ENCODE assay signal across 8 cellular contexts in genomic region chr12:88579572-88579940, GRCh38. TPM values are rescaled to one million over a fixed set of nuclear protein-coding genes. Genes with fewer than 3 reads are reported as not detected.
DNase-seq lines count a peak whose midpoint lies in the region; TF ChIP-seq lines count a peak whose summit lies in the region.

No MANE protein-coding gene starts in this region.

- no peaks in the 10 kb centered on the region for H3K79me2 ChIP-seq in MM.1S (ENCODE audit: low read length)

- H3F3A ChIP-seq in MM.1S (ENCODE audit: insufficient read depth, low read length): no peaks in the 10 kb centered on the region

- WGBS in thymus: 2% methylated on average over 27 of the region's 27 CpGs

- no peaks in the 10 kb centered on the region for H3K9me3 Mint-ChIP-seq in Calu3 (ENCODE audit: low read depth, unreplicated experiment)
- no peaks in the 10 kb centered on the region for H3K9me3 Mint-ChIP-seq in CD8-positive, alpha-beta memory T cell

- POLR2A ChIA-PET in CD8-positive, alpha-beta memory T cell (lab: Charles Lee): no interaction called here

- in situ Hi-C loops in T47D (cut with HindIII; ENCODE audit: low pct_unique_long_range_greater_than_20kb, low sequenced_read_pairs): no loop called here

- H3K27me3 ChIP-seq in MM.1S (replicated peaks; ENCODE audit: insufficient read depth, low read length) (no peaks in the 10 kb centered on the region), kidney epithelial cell (ENCODE audit: control insufficient read depth, insufficient read depth, low read length) (no peaks in the 10 kb centered on the region), thymus (ENCODE audit: control insufficient read depth, insufficient read depth) (peaks cover 22% of the 10 kb centered on the region)
- no peaks in the 10 kb centered on the region for H3K27me3 ChIP-seq in CD8-positive, alpha-beta memory T cell (ENCODE audit: insufficient read depth, low read length, poor library complexity, severe bottlenecking)

- H3K36me3 Mint-ChIP-seq in Calu3 (ENCODE audit: insufficient read depth, unreplicated experiment): peaks cover 28% of the 10 kb centered on the region
- no peaks in the 10 kb centered on the region for H3K36me3 Mint-ChIP-seq in CD8-positive, alpha-beta memory T cell

- intact Hi-C loops in Calu3 (cut with micrococcal nuclease; ENCODE audit: unreplicated experiment): loop anchor here (1.0 to 5.0 kb wide), 6 partner anchors 30 to 427 kb away; no protein-coding TSS in a partner anchor

- no peaks in the 10 kb centered on the region for H3K36me3 ChIP-seq in MM.1S (replicated peaks; ENCODE audit: insufficient read depth, low read length)
- no peaks in the 10 kb centered on the region for H3K36me3 ChIP-seq in kidney epithelial cell (ENCODE audit: control insufficient read depth, insufficient read depth, low read length)
- H3K36me3 ChIP-seq in thymus (ENCODE audit: control insufficient read depth, insufficient read depth): no peaks in the 10 kb centered on the region
- H3K36me3 ChIP-seq in CD8-positive, alpha-beta memory T cell (ENCODE audit: insufficient read depth, low read length): no peaks in the 10 kb centered on the region

- no peak for TF ChIP-seq CTCF in Calu3 (IDR thresholded peaks at IDR 0.05; ENCODE audit: unreplicated experiment)
- no peak for TF ChIP-seq CTCF in MM.1S (IDR thresholded peaks at IDR 0.05; ENCODE audit: low read length)
- TF ChIP-seq CTCF in kidney epithelial cell (IDR thresholded peaks at IDR 0.05; ENCODE audit: insufficient read depth, low read length, poor library complexity, severe bottlenecking): no peak

- peak overlapping the region; percentile 91 for H3K4me3 Mint-ChIP-seq in Calu3 (ENCODE audit: low read depth, unreplicated experiment)
- H3K4me3 Mint-ChIP-seq in CD8-positive, alpha-beta memory T cell: peak overlapping the region in 2 of 7 donors; percentile 33 to 41

- peaks cover 34% of the 10 kb centered on the region for H3K4me1 Mint-ChIP-seq in Calu3 (ENCODE audit: low read depth, unreplicated experiment)
- H3K4me1 Mint-ChIP-seq in CD8-positive, alpha-beta memory T cell: peaks cover 0 to 13% (median 10%) of the 10 kb centered on the region in 3 donors

- no peaks in the 10 kb centered on the region for H4K20me1 ChIP-seq in MM.1S (ENCODE audit: insufficient read depth, low read length)

- DNase-seq in Calu3 (peak; percentile 52), MM.1S (no peak), T47D (ENCODE audit: low read depth in 1 of 2, low spot score in 1 of 2) (peak; percentile 56 to 61), kidney epithelial cell (ENCODE audit: low read depth) (no peak), T1000 (lab: John Stamatoyannopoulos, UW) (no peak), KG1 (lab: John Stamatoyannopoulos, UW) (no peak)
- no peak for DNase-seq in CD8-positive, alpha-beta memory T cell

- H3K9me3 ChIP-seq in MM.1S (replicated peaks; ENCODE audit: insufficient read depth, low read length) (no peaks in the 10 kb centered on the region), thymus (ENCODE audit: control insufficient read depth) (no peaks in the 10 kb centered on the region)
- H3K9me3 ChIP-seq in CD8-positive, alpha-beta memory T cell (ENCODE audit: low read length): no peaks in the 10 kb centered on the region

- H3K27ac ChIP-seq in MM.1S (ENCODE audit: low read length): no peak overlapping the region
- H3K27ac ChIP-seq in thymus (ENCODE audit: low read depth): no peak overlapping the region
- no peak overlapping the region for H3K27ac ChIP-seq in CD8-positive, alpha-beta memory T cell (ENCODE audit: low read depth, low read length)

- peak overlapping the region; percentile 95 for H3K4me2 ChIP-seq in MM.1S (ENCODE audit: low read depth, low read length)

- H2AFZ ChIP-seq in MM.1S (ENCODE audit: low read length): peak overlapping the region; percentile 63

- H3K4me1 ChIP-seq in MM.1S (ENCODE audit: low read length) (no peaks in the 10 kb centered on the region), thymus (ENCODE audit: control insufficient read depth, insufficient read depth, low read length) (no peaks in the 10 kb centered on the region)
- H3K4me1 ChIP-seq in CD8-positive, alpha-beta memory T cell (ENCODE audit: insufficient read depth, low read length): no peaks in the 10 kb centered on the region

- no TSS peak for BruUV-seq in Calu3 (replicated peaks; lab: Mats Ljungman, UMichigan)

- H3K9me2 ChIP-seq in MM.1S (replicated peaks; ENCODE audit: insufficient read depth, low read length): no peaks in the 10 kb centered on the region

- no peaks in the 10 kb centered on the region for H3K27me3 Mint-ChIP-seq in Calu3 (ENCODE audit: unreplicated experiment)
- H3K27me3 Mint-ChIP-seq in CD8-positive, alpha-beta memory T cell: peaks cover 20 to 35% of the 10 kb centered on the region in 2 donors

- peak overlapping the region; percentile 30 for H3K27ac Mint-ChIP-seq in Calu3 (ENCODE audit: unreplicated experiment)
- H3K27ac Mint-ChIP-seq in CD8-positive, alpha-beta memory T cell: no peak overlapping the region

- H3K9ac ChIP-seq in MM.1S (ENCODE audit: low read length): peak overlapping the region; percentile 15; the same call in 1 of the 2 replicates

- H3K4me3 ChIP-seq in MM.1S (ENCODE audit: low read length) (peak overlapping the region; percentile 64), kidney epithelial cell (ENCODE audit: low read depth, low read length) (peak overlapping the region; percentile 67), thymus (ENCODE audit: low read length) (peak overlapping the region; percentile 41)
- H3K4me3 ChIP-seq in CD8-positive, alpha-beta memory T cell (ENCODE audit: low read length): no peak overlapping the region

- CTCF ChIA-PET in Calu3 (lab: Charles Lee): interaction anchor here (0.5 to 2.1 kb wide), 8 partner anchors 12 to 438 kb away, joined by 3 to 10 read pairs (median 4); partner anchors contain the start of genes CEP290 and TMTC3
- CTCF ChIA-PET in CD8-positive, alpha-beta memory T cell (lab: Charles Lee): no interaction called here

RNA-seq across cellular contexts. Expression of gene KITLG, which starts 0.7 kb away (rescaled TPM):
- total RNA-seq in Calu3 (2022): 29.9 and 34.5 TPM in 2 replicates
- total RNA-seq in kidney epithelial cell: 11.5 and 12.9 TPM in 2 replicates
- 8.6 TPM for polyA plus RNA-seq in thymus
- under 1 TPM; 0.33 to 0.49 TPM for total RNA-seq in CD8-positive, alpha-beta memory T cell
- not detected for polyA plus RNA-seq in CD8-positive, alpha-beta memory T cell

Comparison
In these comparisons a context has a peak if more than half of its experiments do, and no peak if none do; other contexts are left out.
1. DNase-seq: peak in Calu3 (single experiment) and T47D (2 of 2); none in MM.1S (single experiment), kidney epithelial cell (single experiment), CD8-positive, alpha-beta memory T cell (0 of 5), T1000 (single experiment) and KG1 (single experiment).